Comparison of ENCODE assay signal across 27 cellular contexts in genomic region chr11:115921540-115921939, GRCh38.
"Had no signal": no experiment of that assay in that cellular context is flagged by ENCODE, and none has a peak within 500 bp of the region (broad histone marks: within the 10 kb centered on the region; RNA-seq: fewer than 3 reads in every experiment).

No MANE protein-coding gene starts in this region.

- DNase-seq: activated CD4-positive, alpha-beta T cell treated with anti-CD3 and anti-CD28 coated beads for 48 hours; activated CD4-positive, alpha-beta T cell treated with anti-CD3 and anti-CD28 coated beads, Interleukin-2, amount 50 U/mL, for 48 hours; activated CD8-positive, alpha-beta memory T cell treated with anti-CD3 and anti-CD28 coated beads for 24 hours; activated gamma-delta T cell; activated naive CD4-positive, alpha-beta T cell treated with anti-CD3 and anti-CD28 coated beads, Interleukin-2, amount 10 ng/mL, durations not matched to agents 7 days and 5 days; activated naive CD8-positive, alpha-beta T cell treated with anti-CD3 and anti-CD28 coated beads, Interleukin-2, amount 10 ng/mL, durations not matched to agents 7 days and 5 days; activated T-cell treated with anti-CD3 and anti-CD28 coated beads, Interleukin-2, amount 50 U/mL, for 1 hour; cerebellar nuclear complex; colonic mucosa; effector CD8-positive, alpha-beta T cell; left lung; nephron progenitor cell; ovary; stimulated activated CD4-positive, alpha-beta T cell treated with anti-CD3 and anti-CD28 coated beads, Interleukin-1b, Interleukin-23, amount 100 ng/mL, for 48 hours; stimulated activated naive CD4-positive, alpha-beta T cell treated with Interleukin-2 at 50 U/mL for 16 hours; T-helper 9 cell; WERI-Rb-1 had no signal

- H3K4me1 ChIP-seq: ascending aorta, colonic mucosa had no signal

- H3K4me3 Mint-ChIP-seq: activated naive CD4-positive, alpha-beta T cell treated with anti-CD3 and anti-CD28 coated beads, Interleukin-2, amount 10 ng/mL, durations not matched to agents 7 days and 5 days; activated naive CD8-positive, alpha-beta T cell treated with anti-CD3 and anti-CD28 coated beads, Interleukin-2, amount 10 ng/mL, durations not matched to agents 7 days and 5 days; activated T-helper 1 cell treated with anti-CD3 and anti-CD28 coated beads, Interleukin-12 subunit alpha, Interleukin-12 subunit beta, Interleukin-2, Interleukin-4 antibody, amounts not matched to agents 30 ng/mL and 10 ng/mL and 1 ng/mL, durations not matched to agents 14 hours and 24 hours and 36 hours; brain; nephron progenitor cell; T-helper 1 cell treated with Interleukin-12 subunit alpha and Interleukin-12 subunit beta and Interleukin-4 antibody, amounts not matched to agents 30 μg/mL and 1 μg/mL, for 36 hours had no signal

- H3K36me3 ChIP-seq: ascending aorta, cardiac muscle cell, colonic mucosa, left lung, neutrophil, ovary, WERI-Rb-1 had no signal

- H3K4me2 ChIP-seq: smooth muscle cell had no signal

- H3K9me3 ChIP-seq: ascending aorta, colonic mucosa, left lung, neutrophil had no signal

- H3K27me3 ChIP-seq: ascending aorta, colonic mucosa, ovary had no signal

- H3K27ac ChIP-seq: ascending aorta, cardiac muscle cell, colonic mucosa, left lung, neutrophil, ovary, WERI-Rb-1 had no signal

- H3K4me1 Mint-ChIP-seq: activated naive CD4-positive, alpha-beta T cell treated with anti-CD3 and anti-CD28 coated beads, Interleukin-2, amount 10 ng/mL, durations not matched to agents 7 days and 5 days; activated naive CD8-positive, alpha-beta T cell treated with anti-CD3 and anti-CD28 coated beads, Interleukin-2, amount 10 ng/mL, durations not matched to agents 7 days and 5 days had no signal

- H3K36me3 Mint-ChIP-seq: activated naive CD4-positive, alpha-beta T cell treated with anti-CD3 and anti-CD28 coated beads, Interleukin-2, amount 10 ng/mL, durations not matched to agents 7 days and 5 days; activated naive CD8-positive, alpha-beta T cell treated with anti-CD3 and anti-CD28 coated beads, Interleukin-2, amount 10 ng/mL, durations not matched to agents 7 days and 5 days; brain had no signal

- H3K4me3 ChIP-seq: ascending aorta, cardiac muscle cell, colonic mucosa, left lung, lung, ovary, smooth muscle cell had no signal

- H3K27me3 Mint-ChIP-seq: activated naive CD4-positive, alpha-beta T cell treated with anti-CD3 and anti-CD28 coated beads, Interleukin-2, amount 10 ng/mL, durations not matched to agents 7 days and 5 days; activated naive CD8-positive, alpha-beta T cell treated with anti-CD3 and anti-CD28 coated beads, Interleukin-2, amount 10 ng/mL, durations not matched to agents 7 days and 5 days had no signal

- ATAC-seq: activated CD4-positive, CD25-positive, alpha-beta regulatory T cell treated with anti-CD3 and anti-CD28 coated beads, Interleukin-2, amount 50 U/mL, for 24 hours; left lung had no signal

- H3K27ac Mint-ChIP-seq: activated naive CD4-positive, alpha-beta T cell treated with anti-CD3 and anti-CD28 coated beads, Interleukin-2, amount 10 ng/mL, durations not matched to agents 7 days and 5 days; activated naive CD8-positive, alpha-beta T cell treated with anti-CD3 and anti-CD28 coated beads, Interleukin-2, amount 10 ng/mL, durations not matched to agents 7 days and 5 days; activated T-helper 1 cell treated with anti-CD3 and anti-CD28 coated beads, Interleukin-12 subunit alpha, Interleukin-12 subunit beta, Interleukin-2, Interleukin-4 antibody, amounts not matched to agents 30 ng/mL and 10 ng/mL and 1 ng/mL, durations not matched to agents 14 hours and 24 hours and 36 hours; brain; progenitor cell of endocrine pancreas; T-helper 1 cell treated with Interleukin-12 subunit alpha and Interleukin-12 subunit beta and Interleukin-4 antibody, amounts not matched to agents 30 μg/mL and 1 μg/mL, for 36 hours had no signal
